2 cellular contexts compared by ENCODE assay signal in the genomic region with DNA sequence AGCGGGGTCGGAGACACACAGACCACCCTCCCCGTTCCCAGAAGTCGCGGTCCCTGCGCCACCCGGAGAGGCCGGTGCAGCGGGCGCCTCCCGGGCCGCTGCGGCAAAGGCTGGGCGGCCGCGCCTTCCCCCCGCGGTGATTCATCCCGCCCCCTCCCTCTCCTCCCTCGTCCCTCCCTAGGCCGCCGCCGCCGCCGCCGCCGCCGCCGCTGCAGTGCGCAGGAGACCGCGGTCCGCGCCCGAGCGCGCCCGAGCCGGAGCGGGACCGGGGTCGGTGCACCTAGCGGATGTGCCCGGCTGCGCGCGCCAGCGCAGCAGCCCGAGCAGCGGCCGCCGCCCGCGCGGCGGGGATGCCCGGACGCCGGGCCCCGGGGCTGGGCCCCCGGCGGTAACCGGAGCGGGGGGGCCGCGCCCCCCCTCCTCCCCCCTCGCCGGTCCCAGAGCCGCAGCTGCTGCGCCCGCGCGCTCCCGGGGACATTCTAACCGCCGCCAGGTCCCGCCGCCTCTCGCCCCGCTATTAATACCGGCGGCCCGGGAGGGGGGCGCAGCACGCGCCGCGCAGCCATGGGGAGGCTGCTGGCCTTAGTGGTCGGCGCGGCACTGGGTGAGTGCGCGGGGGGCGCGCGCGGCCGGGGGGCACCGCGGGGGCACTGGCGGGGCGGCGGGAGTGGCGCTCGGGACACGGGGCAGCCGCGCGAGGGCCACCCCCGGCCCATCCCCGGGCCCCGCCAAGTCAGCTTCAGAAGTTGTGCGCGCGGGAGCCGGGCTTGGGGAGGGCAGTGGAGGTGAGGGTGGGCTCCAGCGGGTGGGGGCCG.
A peak's percentile ranks its signal among the peaks of the same experiment; 100 is the strongest.
TF ChIP-seq lines count a peak whose summit lies in the region.

A gene (plus strand): TSS at position 214 of the 815 bp plus-strand sequence. CDS start 351 bp downstream, at position 565.

TF ChIP-seq in A549, 52 proteins besides CTCF, POLR2A, EP300 and RAD21 (continued from another document and continues in another):
- TF ChIP-seq, protein P1, sequence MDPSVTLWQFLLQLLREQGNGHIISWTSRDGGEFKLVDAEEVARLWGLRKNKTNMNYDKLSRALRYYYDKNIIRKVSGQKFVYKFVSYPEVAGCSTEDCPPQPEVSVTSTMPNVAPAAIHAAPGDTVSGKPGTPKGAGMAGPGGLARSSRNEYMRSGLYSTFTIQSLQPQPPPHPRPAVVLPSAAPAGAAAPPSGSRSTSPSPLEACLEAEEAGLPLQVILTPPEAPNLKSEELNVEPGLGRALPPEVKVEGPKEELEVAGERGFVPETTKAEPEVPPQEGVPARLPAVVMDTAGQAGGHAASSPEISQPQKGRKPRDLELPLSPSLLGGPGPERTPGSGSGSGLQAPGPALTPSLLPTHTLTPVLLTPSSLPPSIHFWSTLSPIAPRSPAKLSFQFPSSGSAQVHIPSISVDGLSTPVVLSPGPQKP (IDR thresholded peaks at IDR 0.05; ENCODE audit: low read depth, low read length) = no peak
- TF ChIP-seq HOXA7 (CRISPR knock-in tag; IDR thresholded peaks at IDR 0.05) (no peak), ZFP36 (IDR thresholded peaks at IDR 0.05; ENCODE audit: borderline replicate concordance, partially characterized antibody) (no peak), ESRRA (IDR thresholded peaks at IDR 0.05; ENCODE audit: borderline replicate concordance, low read length) (no peak), ZNF302 (CRISPR knock-in tag; IDR thresholded peaks at IDR 0.05) (no peak), HDAC2 (IDR thresholded peaks at IDR 0.05) (no peak), CEBPB (IDR thresholded peaks at IDR 0.05) (no peak), PHF8 (IDR thresholded peaks at IDR 0.05; ENCODE audit: borderline replicate concordance, low read depth) (no peak), ZSCAN20 (CRISPR knock-in tag; IDR thresholded peaks at IDR 0.05) (no peak), RARB (CRISPR knock-in tag; IDR thresholded peaks at IDR 0.05) (no peak), FOSB (CRISPR knock-in tag; IDR thresholded peaks at IDR 0.05) (no peak; the same call in 1 of the 2 replicates), MYC (IDR thresholded peaks at IDR 0.05; ENCODE audit: borderline replicate concordance, low read length) (no peak), SREBF2 (IDR thresholded peaks at IDR 0.05) (no peak), BHLHE40 (IDR thresholded peaks at IDR 0.05; ENCODE audit: low read depth, low read length) (no peak), KDM1A (IDR thresholded peaks at IDR 0.05; ENCODE audit: low read depth) (no peak), HEYL (CRISPR knock-in tag; IDR thresholded peaks at IDR 0.05) (no peak), CBX2 (IDR thresholded peaks at IDR 0.05; ENCODE audit: borderline replicate concordance, low read depth) (no peak), TP53 (CRISPR knock-in tag; IDR thresholded peaks at IDR 0.05) (no peak), HOXB5 (CRISPR knock-in tag; IDR thresholded peaks at IDR 0.05) (no peak), GATA3 (IDR thresholded peaks at IDR 0.05; ENCODE audit: borderline replicate concordance) (0 out of 2 replicates have a peak, but pooled peaks have one; percentile 3), JUN (IDR thresholded peaks at IDR 0.05) (peak in 1 of 2 experiments; percentile 61; a peak in 1 of 5 replicates), RNF2 (IDR thresholded peaks at IDR 0.05; ENCODE audit: borderline replicate concordance, low read depth) (no peak)
- TF ChIP-seq, protein P2, sequence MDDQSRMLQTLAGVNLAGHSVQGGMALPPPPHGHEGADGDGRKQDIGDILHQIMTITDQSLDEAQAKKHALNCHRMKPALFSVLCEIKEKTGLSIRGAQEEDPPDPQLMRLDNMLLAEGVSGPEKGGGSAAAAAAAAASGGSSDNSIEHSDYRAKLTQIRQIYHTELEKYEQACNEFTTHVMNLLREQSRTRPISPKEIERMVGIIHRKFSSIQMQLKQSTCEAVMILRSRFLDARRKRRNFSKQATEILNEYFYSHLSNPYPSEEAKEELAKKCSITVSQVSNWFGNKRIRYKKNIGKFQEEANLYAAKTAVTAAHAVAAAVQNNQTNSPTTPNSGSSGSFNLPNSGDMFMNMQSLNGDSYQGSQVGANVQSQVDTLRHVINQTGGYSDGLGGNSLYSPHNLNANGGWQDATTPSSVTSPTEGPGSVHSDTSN (IDR thresholded peaks at IDR 0.05) = no peak; the same call in 1 of the 2 replicates
- TF ChIP-seq, protein P3, sequence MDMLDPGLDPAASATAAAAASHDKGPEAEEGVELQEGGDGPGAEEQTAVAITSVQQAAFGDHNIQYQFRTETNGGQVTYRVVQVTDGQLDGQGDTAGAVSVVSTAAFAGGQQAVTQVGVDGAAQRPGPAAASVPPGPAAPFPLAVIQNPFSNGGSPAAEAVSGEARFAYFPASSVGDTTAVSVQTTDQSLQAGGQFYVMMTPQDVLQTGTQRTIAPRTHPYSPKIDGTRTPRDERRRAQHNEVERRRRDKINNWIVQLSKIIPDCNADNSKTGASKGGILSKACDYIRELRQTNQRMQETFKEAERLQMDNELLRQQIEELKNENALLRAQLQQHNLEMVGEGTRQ (IDR thresholded peaks at IDR 0.05) = no peak
- TF ChIP-seq, protein P4, sequence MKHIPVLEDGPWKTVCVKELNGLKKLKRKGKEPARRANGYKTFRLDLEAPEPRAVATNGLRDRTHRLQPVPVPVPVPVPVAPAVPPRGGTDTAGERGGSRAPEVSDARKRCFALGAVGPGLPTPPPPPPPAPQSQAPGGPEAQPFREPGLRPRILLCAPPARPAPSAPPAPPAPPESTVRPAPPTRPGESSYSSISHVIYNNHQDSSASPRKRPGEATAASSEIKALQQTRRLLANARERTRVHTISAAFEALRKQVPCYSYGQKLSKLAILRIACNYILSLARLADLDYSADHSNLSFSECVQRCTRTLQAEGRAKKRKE (CRISPR knock-in tag; IDR thresholded peaks at IDR 0.05; ENCODE audit: low read depth) = no peak
- TF ChIP-seq, protein P5, sequence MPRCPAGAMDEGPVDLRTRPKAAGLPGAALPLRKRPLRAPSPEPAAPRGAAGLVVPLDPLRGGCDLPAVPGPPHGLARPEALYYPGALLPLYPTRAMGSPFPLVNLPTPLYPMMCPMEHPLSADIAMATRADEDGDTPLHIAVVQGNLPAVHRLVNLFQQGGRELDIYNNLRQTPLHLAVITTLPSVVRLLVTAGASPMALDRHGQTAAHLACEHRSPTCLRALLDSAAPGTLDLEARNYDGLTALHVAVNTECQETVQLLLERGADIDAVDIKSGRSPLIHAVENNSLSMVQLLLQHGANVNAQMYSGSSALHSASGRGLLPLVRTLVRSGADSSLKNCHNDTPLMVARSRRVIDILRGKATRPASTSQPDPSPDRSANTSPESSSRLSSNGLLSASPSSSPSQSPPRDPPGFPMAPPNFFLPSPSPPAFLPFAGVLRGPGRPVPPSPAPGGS (IDR thresholded peaks at IDR 0.05) = peak; percentile 39; the same call in 2 of the 3 replicates
- TF ChIP-seq, protein P6, sequence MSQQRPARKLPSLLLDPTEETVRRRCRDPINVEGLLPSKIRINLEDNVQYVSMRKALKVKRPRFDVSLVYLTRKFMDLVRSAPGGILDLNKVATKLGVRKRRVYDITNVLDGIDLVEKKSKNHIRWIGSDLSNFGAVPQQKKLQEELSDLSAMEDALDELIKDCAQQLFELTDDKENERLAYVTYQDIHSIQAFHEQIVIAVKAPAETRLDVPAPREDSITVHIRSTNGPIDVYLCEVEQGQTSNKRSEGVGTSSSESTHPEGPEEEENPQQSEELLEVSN (IDR thresholded peaks at IDR 0.05; ENCODE audit: borderline replicate concordance, low read depth) = no peak

TF ChIP-seq in GM23338, 12 proteins besides CTCF, POLR2A, EP300 and RAD21 (continued from another document):
- TF ChIP-seq, protein P7, sequence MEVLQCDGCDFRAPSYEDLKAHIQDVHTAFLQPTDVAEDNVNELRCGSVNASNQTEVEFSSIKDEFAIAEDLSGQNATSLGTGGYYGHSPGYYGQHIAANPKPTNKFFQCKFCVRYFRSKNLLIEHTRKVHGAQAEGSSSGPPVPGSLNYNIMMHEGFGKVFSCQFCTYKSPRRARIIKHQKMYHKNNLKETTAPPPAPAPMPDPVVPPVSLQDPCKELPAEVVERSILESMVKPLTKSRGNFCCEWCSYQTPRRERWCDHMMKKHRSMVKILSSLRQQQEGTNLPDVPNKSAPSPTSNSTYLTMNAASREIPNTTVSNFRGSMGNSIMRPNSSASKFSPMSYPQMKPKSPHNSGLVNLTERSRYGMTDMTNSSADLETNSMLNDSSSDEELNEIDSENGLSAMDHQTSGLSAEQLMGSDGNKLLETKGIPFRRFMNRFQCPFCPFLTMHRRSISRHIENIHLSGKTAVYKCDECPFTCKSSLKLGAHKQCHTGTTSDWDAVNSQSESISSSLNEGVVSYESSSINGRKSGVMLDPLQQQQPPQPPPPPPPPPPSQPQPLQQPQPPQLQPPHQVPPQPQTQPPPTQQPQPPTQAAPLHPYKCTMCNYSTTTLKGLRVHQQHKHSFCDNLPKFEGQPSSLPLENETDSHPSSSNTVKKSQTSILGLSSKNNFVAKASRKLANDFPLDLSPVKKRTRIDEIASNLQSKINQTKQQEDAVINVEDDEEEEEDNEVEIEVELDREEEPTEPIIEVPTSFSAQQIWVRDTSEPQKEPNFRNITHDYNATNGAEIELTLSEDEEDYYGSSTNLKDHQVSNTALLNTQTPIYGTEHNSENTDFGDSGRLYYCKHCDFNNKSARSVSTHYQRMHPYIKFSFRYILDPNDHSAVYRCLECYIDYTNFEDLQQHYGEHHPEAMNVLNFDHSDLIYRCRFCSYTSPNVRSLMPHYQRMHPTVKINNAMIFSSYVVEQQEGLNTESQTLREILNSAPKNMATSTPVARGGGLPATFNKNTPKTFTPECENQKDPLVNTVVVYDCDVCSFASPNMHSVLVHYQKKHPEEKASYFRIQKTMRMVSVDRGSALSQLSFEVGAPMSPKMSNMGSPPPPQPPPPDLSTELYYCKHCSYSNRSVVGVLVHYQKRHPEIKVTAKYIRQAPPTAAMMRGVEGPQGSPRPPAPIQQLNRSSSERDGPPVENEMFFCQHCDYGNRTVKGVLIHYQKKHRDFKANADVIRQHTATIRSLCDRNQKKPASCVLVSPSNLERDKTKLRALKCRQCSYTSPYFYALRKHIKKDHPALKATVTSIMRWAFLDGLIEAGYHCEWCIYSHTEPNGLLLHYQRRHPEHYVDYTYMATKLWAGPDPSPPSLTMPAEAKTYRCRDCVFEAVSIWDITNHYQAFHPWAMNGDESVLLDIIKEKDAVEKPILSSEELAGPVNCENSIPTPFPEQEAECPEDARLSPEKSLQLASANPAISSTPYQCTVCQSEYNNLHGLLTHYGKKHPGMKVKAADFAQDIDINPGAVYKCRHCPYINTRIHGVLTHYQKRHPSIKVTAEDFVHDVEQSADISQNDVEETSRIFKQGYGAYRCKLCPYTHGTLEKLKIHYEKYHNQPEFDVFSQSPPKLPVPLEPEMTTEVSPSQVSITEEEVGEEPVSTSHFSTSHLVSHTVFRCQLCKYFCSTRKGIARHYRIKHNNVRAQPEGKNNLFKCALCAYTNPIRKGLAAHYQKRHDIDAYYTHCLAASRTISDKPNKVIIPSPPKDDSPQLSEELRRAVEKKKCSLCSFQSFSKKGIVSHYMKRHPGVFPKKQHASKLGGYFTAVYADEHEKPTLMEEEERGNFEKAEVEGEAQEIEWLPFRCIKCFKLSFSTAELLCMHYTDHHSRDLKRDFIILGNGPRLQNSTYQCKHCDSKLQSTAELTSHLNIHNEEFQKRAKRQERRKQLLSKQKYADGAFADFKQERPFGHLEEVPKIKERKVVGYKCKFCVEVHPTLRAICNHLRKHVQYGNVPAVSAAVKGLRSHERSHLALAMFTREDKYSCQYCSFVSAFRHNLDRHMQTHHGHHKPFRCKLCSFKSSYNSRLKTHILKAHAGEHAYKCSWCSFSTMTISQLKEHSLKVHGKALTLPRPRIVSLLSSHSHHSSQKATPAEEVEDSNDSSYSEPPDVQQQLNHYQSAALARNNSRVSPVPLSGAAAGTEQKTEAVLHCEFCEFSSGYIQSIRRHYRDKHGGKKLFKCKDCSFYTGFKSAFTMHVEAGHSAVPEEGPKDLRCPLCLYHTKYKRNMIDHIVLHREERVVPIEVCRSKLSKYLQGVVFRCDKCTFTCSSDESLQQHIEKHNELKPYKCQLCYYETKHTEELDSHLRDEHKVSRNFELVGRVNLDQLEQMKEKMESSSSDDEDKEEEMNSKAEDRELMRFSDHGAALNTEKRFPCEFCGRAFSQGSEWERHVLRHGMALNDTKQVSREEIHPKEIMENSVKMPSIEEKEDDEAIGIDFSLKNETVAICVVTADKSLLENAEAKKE (CRISPR knock-in tag; IDR thresholded peaks at IDR 0.05) = no peak
- TF ChIP-seq ZNF114 (CRISPR knock-in tag; IDR thresholded peaks at IDR 0.05) (no peak), ZNF331 (CRISPR knock-in tag; IDR thresholded peaks at IDR 0.05; ENCODE audit: low read depth) (no peak), STAT1 (IDR thresholded peaks at IDR 0.05; ENCODE audit: unreplicated experiment) (no peak), EZH2phosphoT487 (IDR thresholded peaks at IDR 0.05; ENCODE audit: unreplicated experiment) (no peak), NANOG (IDR thresholded peaks at IDR 0.05; ENCODE audit: borderline replicate concordance) (no peak), EZH2 (IDR thresholded peaks at IDR 0.05; ENCODE audit: low read depth, unreplicated experiment) (no peak), POLR2AphosphoS5 (IDR thresholded peaks at IDR 0.05; ENCODE audit: low read depth) (no peak)
- TF ChIP-seq, protein P8, sequence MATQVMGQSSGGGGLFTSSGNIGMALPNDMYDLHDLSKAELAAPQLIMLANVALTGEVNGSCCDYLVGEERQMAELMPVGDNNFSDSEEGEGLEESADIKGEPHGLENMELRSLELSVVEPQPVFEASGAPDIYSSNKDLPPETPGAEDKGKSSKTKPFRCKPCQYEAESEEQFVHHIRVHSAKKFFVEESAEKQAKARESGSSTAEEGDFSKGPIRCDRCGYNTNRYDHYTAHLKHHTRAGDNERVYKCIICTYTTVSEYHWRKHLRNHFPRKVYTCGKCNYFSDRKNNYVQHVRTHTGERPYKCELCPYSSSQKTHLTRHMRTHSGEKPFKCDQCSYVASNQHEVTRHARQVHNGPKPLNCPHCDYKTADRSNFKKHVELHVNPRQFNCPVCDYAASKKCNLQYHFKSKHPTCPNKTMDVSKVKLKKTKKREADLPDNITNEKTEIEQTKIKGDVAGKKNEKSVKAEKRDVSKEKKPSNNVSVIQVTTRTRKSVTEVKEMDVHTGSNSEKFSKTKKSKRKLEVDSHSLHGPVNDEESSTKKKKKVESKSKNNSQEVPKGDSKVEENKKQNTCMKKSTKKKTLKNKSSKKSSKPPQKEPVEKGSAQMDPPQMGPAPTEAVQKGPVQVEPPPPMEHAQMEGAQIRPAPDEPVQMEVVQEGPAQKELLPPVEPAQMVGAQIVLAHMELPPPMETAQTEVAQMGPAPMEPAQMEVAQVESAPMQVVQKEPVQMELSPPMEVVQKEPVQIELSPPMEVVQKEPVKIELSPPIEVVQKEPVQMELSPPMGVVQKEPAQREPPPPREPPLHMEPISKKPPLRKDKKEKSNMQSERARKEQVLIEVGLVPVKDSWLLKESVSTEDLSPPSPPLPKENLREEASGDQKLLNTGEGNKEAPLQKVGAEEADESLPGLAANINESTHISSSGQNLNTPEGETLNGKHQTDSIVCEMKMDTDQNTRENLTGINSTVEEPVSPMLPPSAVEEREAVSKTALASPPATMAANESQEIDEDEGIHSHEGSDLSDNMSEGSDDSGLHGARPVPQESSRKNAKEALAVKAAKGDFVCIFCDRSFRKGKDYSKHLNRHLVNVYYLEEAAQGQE (IDR thresholded peaks at IDR 0.05; ENCODE audit: unreplicated experiment) = no peak
- TF ChIP-seq, protein P9, sequence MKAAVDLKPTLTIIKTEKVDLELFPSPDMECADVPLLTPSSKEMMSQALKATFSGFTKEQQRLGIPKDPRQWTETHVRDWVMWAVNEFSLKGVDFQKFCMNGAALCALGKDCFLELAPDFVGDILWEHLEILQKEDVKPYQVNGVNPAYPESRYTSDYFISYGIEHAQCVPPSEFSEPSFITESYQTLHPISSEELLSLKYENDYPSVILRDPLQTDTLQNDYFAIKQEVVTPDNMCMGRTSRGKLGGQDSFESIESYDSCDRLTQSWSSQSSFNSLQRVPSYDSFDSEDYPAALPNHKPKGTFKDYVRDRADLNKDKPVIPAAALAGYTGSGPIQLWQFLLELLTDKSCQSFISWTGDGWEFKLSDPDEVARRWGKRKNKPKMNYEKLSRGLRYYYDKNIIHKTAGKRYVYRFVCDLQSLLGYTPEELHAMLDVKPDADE (IDR thresholded peaks at IDR 0.05) = no peak
